In genomic region chr17:78168906-78169793, GRCh38 we compare ENCODE assay signal across 8 cellular contexts. TPM values are rescaled to one million over a fixed set of nuclear protein-coding genes. Genes with fewer than 3 reads are reported as not detected.
DNase-seq lines count a peak whose midpoint lies in the region; ATAC-seq lines count a peak whose summit lies in the region.

No MANE protein-coding gene starts in this region.

- DNase-seq in DMS53 treated with DMSO at 0.1 percent for 48 hours (lab: John Stamatoyannopoulos, UW; ENCODE audit: unreplicated experiment), result peak; percentile 31
- DNase-seq in H7, result peak; percentile 90
- DNase-seq in NCI-H345 treated with DMSO at 0.1 percent for 48 hours (lab: John Stamatoyannopoulos, UW; ENCODE audit: unreplicated experiment), result peak; percentile 69
- peak; percentile 57 for DNase-seq in activated T-cell treated with anti-CD3 and anti-CD28 coated beads for 48 hours (ENCODE audit: low read depth)
- DNase-seq in naive B cell, result peak; percentile 67
- peak; percentile 60 for DNase-seq in superior temporal gyrus (ENCODE audit: extremely low spot score)

- H3K27ac ChIP-seq in esophagus (ENCODE audit: low read depth in 2 of 2, low read length in 1 of 2), result peak overlapping the region; percentile 88 to 91

- peaks cover 4% of the 10 kb centered on the region for H3K36me3 ChIP-seq in H7 (replicated peaks; ENCODE audit: control insufficient read depth, insufficient read depth, low read length)
- H3K36me3 ChIP-seq in esophagus (ENCODE audit: control insufficient read depth in 2 of 2, insufficient read depth in 2 of 2, low read length in 1 of 2), result peaks cover 0 to 21% of the 10 kb centered on the region in 2 donors

- H3K9me3 ChIP-seq in esophagus (ENCODE audit: control insufficient read depth in 2 of 2, insufficient read depth in 1 of 2, low read depth in 1 of 2, low read length in 1 of 2), result no peaks in the 10 kb centered on the region

- ATAC-seq in naive B cell (ENCODE audit: low read depth in 2 of 2) (peak; percentile 58 to 64), HG03378 (IDR thresholded peaks at IDR 0.05; ENCODE audit: unreplicated experiment) (no peak)

- no peaks in the 10 kb centered on the region for H3K27me3 ChIP-seq in H7 (ENCODE audit: control insufficient read depth, insufficient read depth, low read length)
- no peaks in the 10 kb centered on the region for H3K27me3 ChIP-seq in esophagus (ENCODE audit: control insufficient read depth in 1 of 2, insufficient read depth in 2 of 2, low read length in 2 of 2)

- H3K4me3 ChIP-seq in H7 (ENCODE audit: insufficient read depth, low read depth, low read length) (peak overlapping the region; percentile 59), esophagus (ENCODE audit: low read depth in 1 of 2, low read length in 2 of 2) (peak overlapping the region; percentile 85)

- H3K4me1 Mint-ChIP-seq in naive B cell, result peaks cover 47 to 69% (median 59%) of the 10 kb centered on the region in 3 donors

- H3K9me3 Mint-ChIP-seq in naive B cell, result no peaks in the 10 kb centered on the region

- no peaks in the 10 kb centered on the region for H3K27me3 Mint-ChIP-seq in naive B cell

- peak overlapping the region; percentile 16 to 97 (median 88) for H3K27ac Mint-ChIP-seq in naive B cell

- peaks cover 6 to 36% of the 10 kb centered on the region in 2 donors for H3K4me1 ChIP-seq in esophagus (ENCODE audit: control insufficient read depth in 2 of 2, insufficient read depth in 2 of 2, low read length in 1 of 2)

- peaks cover 0 to 10% of the 10 kb centered on the region in 2 donors for H3K36me3 Mint-ChIP-seq in naive B cell

- peak overlapping the region; percentile 76 to 90 (median 84) for H3K4me3 Mint-ChIP-seq in naive B cell

- WGBS in esophagus, 2 donors, result 4 to 6% methylated on average over 34 to 38 of the region's 38 CpGs

RNA-seq across cellular contexts. Expression of gene SYNGR2, which starts 0.8 kb away (rescaled TPM):
- 24.4 and 24.5 TPM in 2 replicates for total RNA-seq in H7 (2014; rRNA removed; shearing (Covaris generic))
- polyA plus RNA-seq in esophagus (10 to 100 TPM; 52.3 to 96.4 TPM), naive B cell (ENCODE audit: low read depth in 6 of 6) (100 to 1,000 TPM; 490 to 908 (median 562) TPM)

RNA-seq across cellular contexts. Expression of gene TK1, which starts 17.7 kb away (rescaled TPM):
- 48.4 and 56.5 TPM in 2 replicates for total RNA-seq in H7 (2014; rRNA removed; shearing (Covaris generic))
- polyA plus RNA-seq in esophagus (10 to 100 TPM; 16.9 to 37.4 TPM), naive B cell (ENCODE audit: low read depth in 6 of 6) (1 to 10 TPM in 5 of 6 donors, under 1 TPM in 1; 0.91 to 3.5 (median 2.1) TPM)

RNA-seq across cellular contexts. Expression of gene AFMID, which starts 18.0 kb away (rescaled TPM):
- total RNA-seq in H7 (2014; rRNA removed; shearing (Covaris generic)), result 36.4 and 43.0 TPM in 2 replicates
- polyA plus RNA-seq in esophagus, result 10 to 100 TPM; 18.4 to 20.7 TPM
- 1 to 10 TPM in 4 of 6 donors, under 1 TPM in 1, not detected in 1; 0.53 to 4.6 (median 2.1) TPM for polyA plus RNA-seq in naive B cell (ENCODE audit: low read depth in 6 of 6)

RNA-seq across cellular contexts. Expression of gene C17orf99, which starts 23.0 kb away (rescaled TPM):
- not detected in 2 replicates for total RNA-seq in H7 (2014; rRNA removed; shearing (Covaris generic))
- polyA plus RNA-seq in esophagus, result under 1 TPM; 0.12 to 0.27 TPM
- under 1 TPM in 1 of 6 donors, not detected in 5; 0.42 TPM for polyA plus RNA-seq in naive B cell (ENCODE audit: low read depth in 6 of 6)

RNA-seq across cellular contexts. Expression of gene TMC8, which starts 38.6 kb away (rescaled TPM):
- 0.67 and 3.3 TPM in 2 replicates for total RNA-seq in H7 (2014; rRNA removed; shearing (Covaris generic))
- polyA plus RNA-seq in esophagus, result 1 to 10 TPM; 2.1 to 6.1 TPM
- polyA plus RNA-seq in naive B cell (ENCODE audit: low read depth in 6 of 6), result 100 to 1,000 TPM in 1 of 6 donors, 10 to 100 TPM in 5; 26.2 to 103 (median 55.2) TPM

Comparison
In these comparisons a context has a peak if more than half of its experiments do, and no peak if none do; other contexts are left out.
1. DNase-seq: peak in every context shown above with its lines; median percentile 90 in H7; 69 in NCI-H345 treated with DMSO at 0.1 percent for 48 hours; 67 in naive B cell; 60 in superior temporal gyrus; 57 in activated T-cell treated with anti-CD3 and anti-CD28 coated beads for 48 hours; 31 in DMS53 treated with DMSO at 0.1 percent for 48 hours.
2. RNA of gene SYNGR2, which starts 0.8 kb away (polyA plus RNA-seq): 490 to 908 TPM in naive B cell; 52.3 to 96.4 TPM in esophagus; every median in the first group is over 4 times any median in the second.